ENCODE assay signal across 19 cellular contexts in the genomic region with DNA sequence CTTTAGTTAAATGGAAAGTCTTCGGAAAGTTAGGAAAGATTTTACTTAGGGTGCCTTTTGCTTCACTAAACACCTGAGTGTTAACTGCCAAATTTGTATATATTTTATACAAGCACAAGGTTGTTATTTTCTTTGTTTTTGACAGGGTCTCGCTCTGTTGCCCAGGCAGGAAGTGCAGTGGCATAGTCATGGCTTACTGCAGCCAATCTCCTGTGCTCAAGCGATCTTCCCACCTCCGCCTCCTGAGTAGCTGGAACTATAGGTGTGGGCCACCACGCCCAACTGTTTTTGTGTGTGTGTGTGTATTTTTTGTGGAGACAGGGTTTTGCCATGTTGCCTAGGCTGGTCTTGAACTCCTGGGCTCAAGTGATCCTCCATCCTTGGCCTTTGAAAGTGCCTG. TPM values are rescaled to one million over a fixed set of nuclear protein-coding genes. Genes with fewer than 3 reads are reported as not detected.
DNase-seq lines count a peak whose midpoint lies in the region; ATAC-seq and TF ChIP-seq lines count a peak whose summit lies in the region.
"Had no signal": no experiment of that assay in that cellular context is flagged by ENCODE, and none has a peak within 500 bp of the region (broad histone marks: within the 10 kb centered on the region; RNA-seq: fewer than 3 reads in every experiment).

No MANE protein-coding gene starts in this region.

- peaks cover 22% of the 10 kb centered on the region for H3K4me1 Mint-ChIP-seq in memory B cell
- no peaks in the 10 kb centered on the region for H3K4me1 Mint-ChIP-seq in stimulated activated naive CD8-positive, alpha-beta T cell treated with anti-CD3 and anti-CD28 coated beads, Interleukin-15, amount 100 ng/mL, for 72 hours

- H3K36me3 Mint-ChIP-seq in memory B cell, result peaks cover 18% of the 10 kb centered on the region

- intact Hi-C loops in uterus (cut with DNase I; ENCODE audit: low total_unique reads), result no loop called here

- peaks cover 37% of the 10 kb centered on the region for H3K36me3 ChIP-seq in BLaER1
- H3K36me3 ChIP-seq in uterus, result no peaks in the 10 kb centered on the region

- ATAC-seq in memory B cell (ENCODE audit: low read depth), result peak; percentile 82
- no peak for ATAC-seq in stimulated activated naive CD8-positive, alpha-beta T cell treated with anti-CD3 and anti-CD28 coated beads, Interleukin-15, amount 100 ng/mL, for 72 hours
- ATAC-seq: CD8-positive, alpha-beta T cell; PC-3 had no signal

- H3K27me3 ChIP-seq in BLaER1, result no peaks in the 10 kb centered on the region
- H3K27me3 ChIP-seq in uterus, result no peaks in the 10 kb centered on the region

- H3K27ac ChIP-seq in BLaER1, result no peak overlapping the region
- peak overlapping the region; percentile 51 for H3K27ac ChIP-seq in RWPE1
- H3K27ac ChIP-seq in uterus, result no peak overlapping the region

- H3K9ac ChIP-seq in BLaER1, result no peak overlapping the region

- TF ChIP-seq CTCF in GM12865 (IDR thresholded peaks at IDR 0.05; ENCODE audit: insufficient read depth, low read depth, low read length, missing control alignments) (no peak), RWPE1 (conservative IDR thresholded peaks at IDR 0.05; ENCODE audit: low read depth) (no peak), uterus (IDR thresholded peaks at IDR 0.05) (no peak)

- DNase-seq in GM12865 (ENCODE audit: low read depth), result peak; percentile 19
- no peak for DNase-seq in RWPE1 (ENCODE audit: low spot score)
- DNase-seq in memory B cell (ENCODE audit: low spot score in 2 of 2), result no peak
- no peak for DNase-seq in uterus
- no peak for DNase-seq in stimulated activated naive CD8-positive, alpha-beta T cell treated with anti-CD3 and anti-CD28 coated beads, Interleukin-15, amount 100 ng/mL, for 72 hours
- DNase-seq in hippocampal formation (lab: John Stamatoyannopoulos, UW), result no peak
- DNase-seq: C1 segment of cervical spinal cord; CD8-positive, alpha-beta T cell; DND-41; Kasumi-1; NCI-H1417; NCI-H187; NCI-H446 treated with DMSO at 0.1 percent for 48 hours; NCI-H526 treated with DMSO at 0.1 percent for 48 hours; PC-3; SHP77 had no signal

- peaks cover 11% of the 10 kb centered on the region for H3K4me1 ChIP-seq in BLaER1
- no peaks in the 10 kb centered on the region for H3K4me1 ChIP-seq in uterus

- H4K20me1 ChIP-seq in BLaER1, result 0 out of 2 replicates have a peak, but pooled peaks cover 8% of the 10 kb centered on the region

- H3K4me3 ChIP-seq in BLaER1 (no peak overlapping the region), GM12865 (ENCODE audit: low read depth, low read length) (no peak overlapping the region), uterus (no peak overlapping the region)

- CTCF ChIA-PET in RWPE1 (lab: Yijun Ruan, JAX), result interaction anchor here (0.7 to 1.2 kb wide), 2 partner anchors 15 to 18 kb away, joined by 3 to 6 read pairs; no protein-coding TSS in a partner anchor

- peak overlapping the region; percentile 43 for H3K4me2 ChIP-seq in BLaER1

- H3K9me3 Mint-ChIP-seq in memory B cell, result peaks cover 2% of the 10 kb centered on the region
- no peaks in the 10 kb centered on the region for H3K9me3 Mint-ChIP-seq in stimulated activated naive CD8-positive, alpha-beta T cell treated with anti-CD3 and anti-CD28 coated beads, Interleukin-15, amount 100 ng/mL, for 72 hours
- H3K9me3 Mint-ChIP-seq: CD8-positive, alpha-beta T cell had no signal

- H3K27ac Mint-ChIP-seq in memory B cell, result peak overlapping the region; percentile 58
- H3K27ac Mint-ChIP-seq in stimulated activated naive CD8-positive, alpha-beta T cell treated with anti-CD3 and anti-CD28 coated beads, Interleukin-15, amount 100 ng/mL, for 72 hours, result no peak overlapping the region
- H3K27ac Mint-ChIP-seq: CD8-positive, alpha-beta T cell had no signal

- H3K9me3 ChIP-seq in BLaER1 (no peaks in the 10 kb centered on the region; the same call in 1 of the 2 replicates), uterus (no peaks in the 10 kb centered on the region)

- H3K27me3 Mint-ChIP-seq in memory B cell, result no peaks in the 10 kb centered on the region
- H3K27me3 Mint-ChIP-seq in stimulated activated naive CD8-positive, alpha-beta T cell treated with anti-CD3 and anti-CD28 coated beads, Interleukin-15, amount 100 ng/mL, for 72 hours, result no peaks in the 10 kb centered on the region

- peak overlapping the region; percentile 30 for H3K4me3 Mint-ChIP-seq in memory B cell
- no peak overlapping the region for H3K4me3 Mint-ChIP-seq in stimulated activated naive CD8-positive, alpha-beta T cell treated with anti-CD3 and anti-CD28 coated beads, Interleukin-15, amount 100 ng/mL, for 72 hours
- H3K4me3 Mint-ChIP-seq: CD8-positive, alpha-beta T cell had no signal

- POLR2A ChIA-PET in RWPE1 (lab: Yijun Ruan, JAX; ENCODE audit: low non-redundant PET), result no interaction called here

- TF ChIP-seq POLR2A in uterus (IDR thresholded peaks at IDR 0.05), result no peak

RNA-seq across cellular contexts. Expression of gene KCTD4, which starts 16.2 kb away (rescaled TPM):
- not detected for total RNA-seq in uterus
- total RNA-seq: A673; CD8-positive, alpha-beta T cell; G401; PC-3 had no signal
